In genomic region chr6:130908188-130908587, GRCh38 we compare ENCODE assay signal across 19 cellular contexts.
A peak's percentile ranks its signal among the peaks of the same experiment; 100 is the strongest.
DNase-seq lines count a peak whose midpoint lies in the region; ATAC-seq and TF ChIP-seq lines count a peak whose summit lies in the region.
"Had no signal": no experiment of that assay in that cellular context is flagged by ENCODE, and none has a peak within 500 bp of the region (broad histone marks: within the 10 kb centered on the region; RNA-seq: fewer than 3 reads in every experiment).

No MANE protein-coding gene starts in this region.

- peaks cover 3% of the 10 kb centered on the region for H3K9me3 Mint-ChIP-seq in Calu3 (ENCODE audit: low read depth, unreplicated experiment)
- peaks cover 3% of the 10 kb centered on the region for H3K9me3 Mint-ChIP-seq in activated T-helper 2 cell treated with anti-CD3 and anti-CD28 coated beads, Interferon-gamma antibody, Interleukin-2, Interleukin-4, amounts not matched to agents 10 μg/mL and 5 μg/mL and 100 μg/mL, durations not matched to agents 14 hours and 24 hours and 36 hours
- H3K9me3 Mint-ChIP-seq: activated T-cell treated with anti-CD3 and anti-CD28 coated beads, Interleukin-2, amount 50 U/mL, for 4 hours; T-helper 1 cell treated with Interleukin-12 subunit alpha and Interleukin-12 subunit beta and Interleukin-4 antibody, amounts not matched to agents 30 μg/mL and 1 μg/mL, for 36 hours had no signal

- no peaks in the 10 kb centered on the region for H3K9me3 ChIP-seq in colonic mucosa

- no peak for DNase-seq in colonic mucosa
- no peak for DNase-seq in Calu3
- DNase-seq in NOMO-1 treated with DMSO at 0.1 percent for 48 hours (lab: John Stamatoyannopoulos, UW; ENCODE audit: unreplicated experiment): no peak
- no peak for DNase-seq in activated T-helper 2 cell treated with anti-CD3 and anti-CD28 coated beads, Interferon-gamma antibody, Interleukin-2, Interleukin-4, amounts not matched to agents 10 μg/mL and 5 μg/mL and 100 μg/mL, durations not matched to agents 14 hours and 24 hours and 36 hours (ENCODE audit: low spot score)
- DNase-seq in activated CD4-positive, alpha-beta T cell treated with anti-CD3 and anti-CD28 coated beads for 48 hours: no peak
- DNase-seq: activated CD4-positive, alpha-beta T cell treated with anti-CD3 and anti-CD28 coated beads for 4 hours; activated T-cell treated with anti-CD3 and anti-CD28 coated beads, Interleukin-2, amount 50 U/mL, for 4 hours; COR-L47; heart left ventricle; NCI-H187; NCI-H526; posterior cingulate gyrus; spleen had no signal

- peak overlapping the region; percentile 8 for H3K27ac ChIP-seq in colonic mucosa
- H3K27ac ChIP-seq: epithelial cell of prostate, heart left ventricle, RWPE1, spleen had no signal

- no peak overlapping the region for H3K4me3 Mint-ChIP-seq in Calu3 (ENCODE audit: low read depth, unreplicated experiment)
- no peak overlapping the region for H3K4me3 Mint-ChIP-seq in activated T-helper 2 cell treated with anti-CD3 and anti-CD28 coated beads, Interferon-gamma antibody, Interleukin-2, Interleukin-4, amounts not matched to agents 10 μg/mL and 5 μg/mL and 100 μg/mL, durations not matched to agents 14 hours and 24 hours and 36 hours (ENCODE audit: low read depth)
- H3K4me3 Mint-ChIP-seq: activated T-cell treated with anti-CD3 and anti-CD28 coated beads, Interleukin-2, amount 50 U/mL, for 4 hours; T-helper 1 cell treated with Interleukin-12 subunit alpha and Interleukin-12 subunit beta and Interleukin-4 antibody, amounts not matched to agents 30 μg/mL and 1 μg/mL, for 36 hours had no signal

- no peaks in the 10 kb centered on the region for H3K36me3 ChIP-seq in colonic mucosa
- H3K36me3 ChIP-seq: spleen had no signal

- TF ChIP-seq CTCF in colonic mucosa (IDR thresholded peaks at IDR 0.05): no peak
- no peak for TF ChIP-seq CTCF in Calu3 (IDR thresholded peaks at IDR 0.05; ENCODE audit: unreplicated experiment)

- no peak overlapping the region for H3K9ac ChIP-seq in colonic mucosa (ENCODE audit: low read depth in 2 of 2, low read length in 2 of 2)

- H3K36me3 Mint-ChIP-seq in Calu3 (ENCODE audit: insufficient read depth, unreplicated experiment): no peaks in the 10 kb centered on the region
- no peaks in the 10 kb centered on the region for H3K36me3 Mint-ChIP-seq in activated T-helper 2 cell treated with anti-CD3 and anti-CD28 coated beads, Interferon-gamma antibody, Interleukin-2, Interleukin-4, amounts not matched to agents 10 μg/mL and 5 μg/mL and 100 μg/mL, durations not matched to agents 14 hours and 24 hours and 36 hours (ENCODE audit: low read depth)

- H3K27me3 ChIP-seq in colonic mucosa: no peaks in the 10 kb centered on the region
- H3K27me3 ChIP-seq: heart left ventricle, spleen had no signal

- CTCF ChIA-PET in Calu3 (lab: Charles Lee): interaction anchor here (1.1 kb wide), 1 partner anchor 11 kb away, joined by 3 read pairs; no protein-coding TSS in a partner anchor

- H3K27me3 Mint-ChIP-seq in Calu3 (ENCODE audit: unreplicated experiment): no peaks in the 10 kb centered on the region
- peaks cover 10% of the 10 kb centered on the region for H3K27me3 Mint-ChIP-seq in activated T-helper 2 cell treated with anti-CD3 and anti-CD28 coated beads, Interferon-gamma antibody, Interleukin-2, Interleukin-4, amounts not matched to agents 10 μg/mL and 5 μg/mL and 100 μg/mL, durations not matched to agents 14 hours and 24 hours and 36 hours (ENCODE audit: low read depth)

- no peak overlapping the region for H3K27ac Mint-ChIP-seq in Calu3 (ENCODE audit: unreplicated experiment)
- H3K27ac Mint-ChIP-seq in activated T-helper 2 cell treated with anti-CD3 and anti-CD28 coated beads, Interferon-gamma antibody, Interleukin-2, Interleukin-4, amounts not matched to agents 10 μg/mL and 5 μg/mL and 100 μg/mL, durations not matched to agents 14 hours and 24 hours and 36 hours: no peak overlapping the region
- H3K27ac Mint-ChIP-seq: T-helper 1 cell treated with Interleukin-12 subunit alpha and Interleukin-12 subunit beta and Interleukin-4 antibody, amounts not matched to agents 30 μg/mL and 1 μg/mL, for 36 hours had no signal

- intact Hi-C loops in colonic mucosa (cut with DNase I) (no loop called here), Calu3 (cut with micrococcal nuclease; ENCODE audit: unreplicated experiment) (no loop called here)
- intact Hi-C loops in activated T-helper 2 cell treated with anti-CD3 and anti-CD28 coated beads, Interferon-gamma antibody, Interleukin-2, Interleukin-4, amounts not matched to agents 10 μg/mL and 5 μg/mL and 100 μg/mL, durations not matched to agents 14 hours and 24 hours and 36 hours (cut with micrococcal nuclease): no loop called here

- no TSS peak for BruUV-seq in Calu3 (replicated peaks; lab: Mats Ljungman, UMichigan)

- no peaks in the 10 kb centered on the region for H3K4me1 ChIP-seq in colonic mucosa

- no peak overlapping the region for H3K4me3 ChIP-seq in colonic mucosa
- H3K4me3 ChIP-seq: heart left ventricle, spleen had no signal

- ATAC-seq in GM18517 (IDR thresholded peaks at IDR 0.05; ENCODE audit: unreplicated experiment) (peak; percentile 66), GM21367 (IDR thresholded peaks at IDR 0.05; ENCODE audit: unreplicated experiment) (peak; percentile 57), HG02884 (IDR thresholded peaks at IDR 0.05; ENCODE audit: unreplicated experiment) (peak; percentile 73)
- ATAC-seq: activated T-cell treated with anti-CD3 and anti-CD28 coated beads, Interleukin-2, amount 50 U/mL, for 4 hours; heart left ventricle had no signal

- H3K4me1 Mint-ChIP-seq in Calu3 (ENCODE audit: low read depth, unreplicated experiment): peaks cover 26% of the 10 kb centered on the region
- peaks cover 12% of the 10 kb centered on the region for H3K4me1 Mint-ChIP-seq in activated T-helper 2 cell treated with anti-CD3 and anti-CD28 coated beads, Interferon-gamma antibody, Interleukin-2, Interleukin-4, amounts not matched to agents 10 μg/mL and 5 μg/mL and 100 μg/mL, durations not matched to agents 14 hours and 24 hours and 36 hours (ENCODE audit: low read depth)
